8 cellular contexts compared by ENCODE assay signal in genomic region chr3:184540777-184541681, GRCh38. TPM values are rescaled to one million over a fixed set of nuclear protein-coding genes. Genes with fewer than 3 reads are reported as not detected.
DNase-seq lines count a peak whose midpoint lies in the region; ATAC-seq and TF ChIP-seq lines count a peak whose summit lies in the region.

No MANE protein-coding gene starts in this region.

- H3K9me3 ChIP-seq in WERI-Rb-1 (ENCODE audit: severe bottlenecking) (no peaks in the 10 kb centered on the region), liver (ENCODE audit: control insufficient read depth in 4 of 4, low read length in 3 of 4) (no peaks in the 10 kb centered on the region)

- TF ChIP-seq RAD21 in liver (IDR thresholded peaks at IDR 0.05) = peak; percentile 73 to 83

- ATAC-seq in GM18505 (IDR thresholded peaks at IDR 0.05; ENCODE audit: unreplicated experiment) = no peak

- TF ChIP-seq POLR2A in GM18505 (IDR thresholded peaks at IDR 0.05; ENCODE audit: borderline replicate concordance, extremely low read depth, insufficient read depth, insufficient read length) = no peak

- 41% methylated on average over 14 of the region's 14 CpGs for WGBS in liver

- H3K4me3 ChIP-seq in WERI-Rb-1 (ENCODE audit: low read depth, low read length) (no peak overlapping the region), liver (ENCODE audit: low read depth in 1 of 3, low read length in 3 of 3) (no peak overlapping the region)

- TF ChIP-seq CTCF in GM12872 (IDR thresholded peaks at IDR 0.05; ENCODE audit: insufficient read depth, low read depth, low read length) (peak; percentile 88), WERI-Rb-1 (IDR thresholded peaks at IDR 0.05; ENCODE audit: low read depth, low read length) (peak; percentile 88), liver (IDR thresholded peaks at IDR 0.05; ENCODE audit: low read depth, low read length, missing input control) (peak; percentile 73)

- no peaks in the 10 kb centered on the region for H3K27me3 ChIP-seq in WERI-Rb-1 (ENCODE audit: insufficient read depth, low read depth, severe bottlenecking)
- H3K27me3 ChIP-seq in liver (ENCODE audit: control insufficient read depth in 4 of 4, insufficient read depth in 4 of 4, low read length in 3 of 4) = peaks cover 0 to 3% (median 0%) of the 10 kb centered on the region in 4 donors

- H3K9ac ChIP-seq in liver (ENCODE audit: low read depth in 1 of 2, low read length in 2 of 2) = no peak overlapping the region

- H3K27ac ChIP-seq in WERI-Rb-1 = no peak overlapping the region
- no peak overlapping the region for H3K27ac ChIP-seq in liver (ENCODE audit: low read depth in 1 of 2, low read length in 2 of 2)

- in situ Hi-C loops in T47D (cut with HindIII; ENCODE audit: low pct_unique_long_range_greater_than_20kb, low sequenced_read_pairs) = no loop called here

- H3K36me3 ChIP-seq in WERI-Rb-1 (no peaks in the 10 kb centered on the region), liver (ENCODE audit: control insufficient read depth in 4 of 4, insufficient read depth in 3 of 4, low read depth in 1 of 4, low read length in 3 of 4) (no peaks in the 10 kb centered on the region)

- DNase-seq in NCI-H1930 (lab: John Stamatoyannopoulos, UW) (peak; percentile 71 to 73), WERI-Rb-1 (peak; percentile 90), T47D (ENCODE audit: low read depth in 1 of 2, low spot score in 1 of 2) (peak; percentile 96), middle frontal gyrus (ENCODE audit: extremely low spot score, low spot score) (no peak)
- DNase-seq in stimulated activated CD8-positive, alpha-beta memory T cell treated with anti-CD3 and anti-CD28 coated beads, Interleukin-15, amount 100 ng/mL, for 48 hours (ENCODE audit: low read depth in 2 of 2) = peak; percentile 38 to 41

- H3K4me1 ChIP-seq in liver (ENCODE audit: control insufficient read depth in 4 of 4, insufficient read depth in 4 of 4, low read length in 3 of 4) = peaks cover 0 to 5% (median 0%) of the 10 kb centered on the region in 4 donors

TF ChIP-seq in liver, 16 proteins besides CTCF, POLR2A, EP300 and RAD21:
- TF ChIP-seq ZBTB33 (IDR thresholded peaks at IDR 0.05) (no peak), JUND (IDR thresholded peaks at IDR 0.05) (no peak), NR2F2 (IDR thresholded peaks at IDR 0.05) (no peak), HNF4A (conservative IDR thresholded peaks at IDR 0.05) (no peak), REST (IDR thresholded peaks at IDR 0.05) (no peak), YY1 (IDR thresholded peaks at IDR 0.05) (no peak), TAF1 (conservative IDR thresholded peaks at IDR 0.05) (no peak), HNF4G (IDR thresholded peaks at IDR 0.05) (no peak), GABPA (IDR thresholded peaks at IDR 0.05 in 1 of 2, conservative IDR thresholded peaks at IDR 0.05 in 1 of 2) (no peak), FOXA1 (IDR thresholded peaks at IDR 0.05) (no peak), FOXA2 (IDR thresholded peaks at IDR 0.05) (no peak), RXRA (IDR thresholded peaks at IDR 0.05) (no peak), SP1 (IDR thresholded peaks at IDR 0.05) (no peak), ATF3 (IDR thresholded peaks at IDR 0.05) (no peak)

RNA-seq across cellular contexts. Expression of gene EPHB3, which starts 20.6 kb away (rescaled TPM):
- total RNA-seq in liver = 1 to 10 TPM in 1 of 2 donors, under 1 TPM in 1; 0.84 to 1.8 TPM
- under 1 TPM; 0.14 to 0.51 TPM for polyA plus RNA-seq in liver
